23 cellular contexts compared by ENCODE assay signal in genomic region chr4:152795891-152796290, GRCh38. TPM values are rescaled to one million over a fixed set of nuclear protein-coding genes. Genes with fewer than 3 reads are reported as not detected.
A peak's percentile ranks its signal among the peaks of the same experiment; 100 is the strongest.
DNase-seq lines count a peak whose midpoint lies in the region; ATAC-seq, FAIRE-seq and TF ChIP-seq lines count a peak whose summit lies in the region.
"Had no signal": no experiment of that assay in that cellular context is flagged by ENCODE, and none has a peak within 500 bp of the region (broad histone marks: within the 10 kb centered on the region; RNA-seq: fewer than 3 reads in every experiment).

No MANE protein-coding gene starts in this region.

- no peak overlapping the region for H3K14ac ChIP-seq in trophoblast cell (ENCODE audit: low read length)

- no peak overlapping the region for H3K18ac ChIP-seq in trophoblast cell (ENCODE audit: low read length)

- H4K12ac ChIP-seq in trophoblast cell (ENCODE audit: low read depth, low read length) = no peak overlapping the region

- WGBS in trophoblast cell (ENCODE audit: extremely low coverage, insufficient coverage, insufficient read length) = no CpG with 5 or more reads among the region's 3 CpGs

- no peak overlapping the region for H3K4ac ChIP-seq in trophoblast cell (ENCODE audit: low read depth, low read length)

- TF ChIP-seq CTCF in D721Med (IDR thresholded peaks at IDR 0.05; ENCODE audit: insufficient read depth, missing control alignments) (no peak), breast epithelium (IDR thresholded peaks at IDR 0.05) (no peak), GM13976 (IDR thresholded peaks at IDR 0.05; ENCODE audit: borderline replicate concordance, control extremely low read depth, extremely low read depth, insufficient read depth, missing control alignments) (no peak)

- H2BK5ac ChIP-seq in trophoblast cell (ENCODE audit: low read depth, low read length, poor library complexity) = no peak overlapping the region

- no peak overlapping the region for H4K8ac ChIP-seq in trophoblast cell (ENCODE audit: low read depth, low read length)

- H3K36me3 ChIP-seq in trophoblast cell (ENCODE audit: control insufficient read depth in 1 of 2, insufficient read depth in 2 of 2, low read length in 2 of 2) (no peaks in the 10 kb centered on the region), breast epithelium (no peaks in the 10 kb centered on the region)
- H3K36me3 ChIP-seq: BLaER1 had no signal

- FAIRE-seq in D721Med (lab: Jason Lieb, UNC) (peak; percentile 41), HTR-8/SVneo (lab: Jason Lieb, UNC) (peak; percentile 58)
- FAIRE-seq: A204.1, GM19239 had no signal

- H2AK5ac ChIP-seq in trophoblast cell (ENCODE audit: low read length) = no peak overlapping the region

- no peak overlapping the region for H3K27ac ChIP-seq in trophoblast cell (ENCODE audit: low read depth, low read length)
- H3K27ac ChIP-seq in breast epithelium = no peak overlapping the region
- H3K27ac ChIP-seq: 22Rv1, BLaER1, C4-2B had no signal

- no peak for TF ChIP-seq POLR2A in breast epithelium (IDR thresholded peaks at IDR 0.05)

- no peaks in the 10 kb centered on the region for H3K27me3 ChIP-seq in trophoblast cell (ENCODE audit: insufficient read depth, low read length)
- no peaks in the 10 kb centered on the region for H3K27me3 ChIP-seq in breast epithelium
- H3K27me3 ChIP-seq: BLaER1 had no signal

- H2BK120ac ChIP-seq in trophoblast cell (ENCODE audit: insufficient read depth, low read length, poor library complexity) = no peak overlapping the region

- H3K4me3 ChIP-seq in trophoblast cell (ENCODE audit: low read depth, low read length) (no peak overlapping the region), breast epithelium (no peak overlapping the region)
- H3K4me3 ChIP-seq: BLaER1, GM23338 had no signal

- ATAC-seq in GM19351 (IDR thresholded peaks at IDR 0.05; ENCODE audit: unreplicated experiment) = no peak
- ATAC-seq: CD8-positive, alpha-beta T cell; GM23338; HCT116 had no signal

- intact Hi-C loops in breast epithelium (cut with DNase I; ENCODE audit: low total_unique reads) = no loop called here

- in situ Hi-C loops in GM13976 (cut with MboI; ENCODE audit: low sequenced_read_pairs, unreplicated experiment) = no loop called here

- no peak overlapping the region for H3K4me2 ChIP-seq in trophoblast cell (ENCODE audit: low read length)
- H3K4me2 ChIP-seq: BLaER1, GM23338 had no signal

- no peak overlapping the region for H3K9ac ChIP-seq in trophoblast cell (ENCODE audit: low read length)
- H3K9ac ChIP-seq: BLaER1 had no signal

- no peak overlapping the region for H4K91ac ChIP-seq in trophoblast cell (ENCODE audit: low read depth, low read length)

- no peak overlapping the region for H3K23ac ChIP-seq in trophoblast cell (ENCODE audit: low read length)

- no peaks in the 10 kb centered on the region for H3K79me1 ChIP-seq in trophoblast cell (ENCODE audit: low read length)

- no peak for DNase-seq in D721Med (ENCODE audit: insufficient read length, low spot score)
- no peak for DNase-seq in HTR-8/SVneo (ENCODE audit: insufficient read length, low spot score)
- peak; percentile 37 to 93 for DNase-seq in trophoblast cell
- DNase-seq in breast epithelium (ENCODE audit: low spot score in 2 of 2) = no peak
- no peak for DNase-seq in GM13976 (ENCODE audit: low spot score)
- DNase-seq: Caco-2; CD4-positive, CD25-positive, alpha-beta regulatory T cell; CD8-positive, alpha-beta T cell; DMS 273 treated with DMSO at 0.1 percent for 48 hours; DMS79; EL; GDM1; H9; HFFc6 had no signal

- no peaks in the 10 kb centered on the region for H3K79me2 ChIP-seq in trophoblast cell (ENCODE audit: control insufficient read depth, insufficient read depth, low read length, poor library complexity)

- H3K9me3 ChIP-seq in trophoblast cell (ENCODE audit: insufficient read depth, low read depth, low read length) = no peaks in the 10 kb centered on the region
- H3K9me3 ChIP-seq in breast epithelium = no peaks in the 10 kb centered on the region
- H3K9me3 ChIP-seq: BLaER1, Caco-2 had no signal

- H3K4me1 ChIP-seq in trophoblast cell (ENCODE audit: control insufficient read depth in 1 of 2, insufficient read depth in 2 of 2, low read length in 2 of 2) (no peaks in the 10 kb centered on the region), breast epithelium (no peaks in the 10 kb centered on the region)
- H3K4me1 ChIP-seq: BLaER1, Caco-2 had no signal

- H2AFZ ChIP-seq in trophoblast cell (ENCODE audit: insufficient read depth, low read length, poor library complexity) = no peak overlapping the region
- H2AFZ ChIP-seq: GM23338 had no signal

- no peak overlapping the region for H2BK12ac ChIP-seq in trophoblast cell (ENCODE audit: low read length)

RNA-seq across cellular contexts. Expression of gene ARFIP1, which starts 16.1 kb away (rescaled TPM):
- 40.5 and 40.9 TPM in 2 replicates for polyA plus RNA-seq in trophoblast cell (2013)
- 10 to 100 TPM; 25.3 to 54.9 (median 39.0) TPM for total RNA-seq in breast epithelium

RNA-seq across cellular contexts. Expression of gene TIGD4, which starts 16.4 kb away (rescaled TPM):
- 0.05 and 0.11 TPM in 2 replicates for polyA plus RNA-seq in trophoblast cell (2013)
- total RNA-seq in breast epithelium = 1 to 10 TPM in 1 of 3 donors, under 1 TPM in 2; 0.16 to 1.6 (median 0.66) TPM
- polyA plus RNA-seq: AG04450 had no signal

Comparison
In these comparisons a context has a peak if more than half of its experiments do, and no peak if none do; other contexts are left out.
1. DNase-seq: peak in trophoblast cell (2 of 2); none in D721Med (single experiment), HTR-8/SVneo (single experiment), breast epithelium (0 of 2) and GM13976 (single experiment).